8 cellular contexts compared by ENCODE assay signal in the genomic region with DNA sequence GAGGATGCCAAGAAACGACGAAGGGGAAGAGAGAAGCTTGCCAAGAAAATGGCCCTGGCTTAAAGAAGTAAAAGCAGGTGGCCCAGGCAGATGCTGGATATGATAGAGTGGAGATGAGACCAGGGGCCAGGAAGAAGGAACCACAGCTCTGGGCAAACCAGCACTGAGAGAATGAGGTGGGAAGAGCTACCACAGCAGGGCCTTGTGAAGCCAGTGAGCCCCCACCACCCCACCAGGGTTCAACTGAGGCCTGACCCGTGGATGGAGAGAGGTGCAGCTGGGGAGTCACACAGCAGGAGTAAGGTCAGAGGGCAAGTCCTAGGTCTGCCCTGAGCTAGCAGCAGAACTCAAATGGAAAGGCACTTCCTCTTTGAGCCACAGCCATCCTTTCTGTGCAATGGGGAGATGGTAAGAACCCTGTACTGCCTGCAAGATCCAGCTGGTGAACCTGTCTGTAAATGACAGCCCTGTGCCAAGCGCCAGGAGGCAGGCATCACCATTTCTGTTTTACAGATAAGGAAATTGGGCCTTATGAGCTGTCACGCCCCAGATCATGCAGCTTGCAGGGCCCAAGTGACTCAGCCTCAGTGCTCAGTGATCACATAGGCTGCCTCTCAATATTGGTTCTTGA. TPM values are rescaled to one million over a fixed set of nuclear protein-coding genes. Genes with fewer than 3 reads are reported as not detected.
A peak's percentile ranks its signal among the peaks of the same experiment; 100 is the strongest.
DNase-seq lines count a peak whose midpoint lies in the region; ATAC-seq lines count a peak whose summit lies in the region.

No MANE protein-coding gene starts in this region.

- H3K27me3 Mint-ChIP-seq in activated CD4-positive, alpha-beta T cell treated with anti-CD3 and anti-CD28 coated beads, Interleukin-2, amount 10 ng/mL, durations not matched to agents 24 days and 14 days: no peaks in the 10 kb centered on the region

- ATAC-seq in sciatic nerve: no peak

- no peaks in the 10 kb centered on the region for H3K27me3 ChIP-seq in esophagus (ENCODE audit: control insufficient read depth in 1 of 2, insufficient read depth in 2 of 2, low read length in 2 of 2)

- H3K4me1 ChIP-seq in esophagus (ENCODE audit: control insufficient read depth in 2 of 2, insufficient read depth in 2 of 2, low read length in 1 of 2): peaks cover 3 to 19% of the 10 kb centered on the region in 2 donors

- H3K9me3 ChIP-seq in KOPT-K1 (ENCODE audit: insufficient read depth, low read length, poor library complexity, severe bottlenecking): no peaks in the 10 kb centered on the region
- no peaks in the 10 kb centered on the region for H3K9me3 ChIP-seq in esophagus (ENCODE audit: control insufficient read depth in 2 of 2, insufficient read depth in 1 of 2, low read depth in 1 of 2, low read length in 1 of 2)

- H3K9me3 Mint-ChIP-seq in activated CD4-positive, alpha-beta T cell treated with anti-CD3 and anti-CD28 coated beads, Interleukin-2, amount 10 ng/mL, durations not matched to agents 24 days and 14 days: no peaks in the 10 kb centered on the region

- H3K36me3 ChIP-seq in KOPT-K1 (ENCODE audit: insufficient read depth, low read length) (peaks cover under 1% of the 10 kb centered on the region; the same call in 1 of the 2 replicates), esophagus (ENCODE audit: control insufficient read depth in 2 of 2, insufficient read depth in 2 of 2, low read length in 1 of 2) (no peaks in the 10 kb centered on the region)

- H3K4me3 ChIP-seq in esophagus (ENCODE audit: low read depth in 1 of 2, low read length in 2 of 2): no peak overlapping the region

- H3K36me3 Mint-ChIP-seq in activated CD4-positive, alpha-beta T cell treated with anti-CD3 and anti-CD28 coated beads, Interleukin-2, amount 10 ng/mL, durations not matched to agents 24 days and 14 days (ENCODE audit: low read depth): peaks cover 16% of the 10 kb centered on the region

- 41 to 47% methylated on average over 5 of the region's 5 CpGs for whole genome bisulfite sequencing in esophagus, 2 donors

- peaks cover 82% of the 10 kb centered on the region for H3K4me1 Mint-ChIP-seq in activated CD4-positive, alpha-beta T cell treated with anti-CD3 and anti-CD28 coated beads, Interleukin-2, amount 10 ng/mL, durations not matched to agents 24 days and 14 days

- DNase-seq in activated CD4-positive, alpha-beta T cell treated with anti-CD3 and anti-CD28 coated beads, Interleukin-2, amount 10 ng/mL, durations not matched to agents 24 days and 14 days: peak; percentile 85
- DNase-seq in stimulated activated CD8-positive, alpha-beta memory T cell treated with anti-CD3 and anti-CD28 coated beads, Interleukin-4, amount 100 ng/mL, for 48 hours: peak; percentile 80
- DNase-seq in sciatic nerve (ENCODE audit: low spot score): no peak
- DNase-seq in D341Med (ENCODE audit: low spot score): no peak
- no peak for DNase-seq in substantia nigra (lab: John Stamatoyannopoulos, UW)
- no peak for DNase-seq in NCI-H2107 (lab: John Stamatoyannopoulos, UW)

- H3K27ac Mint-ChIP-seq in activated CD4-positive, alpha-beta T cell treated with anti-CD3 and anti-CD28 coated beads, Interleukin-2, amount 10 ng/mL, durations not matched to agents 24 days and 14 days: peak overlapping the region; percentile 98

- H3K4me3 Mint-ChIP-seq in activated CD4-positive, alpha-beta T cell treated with anti-CD3 and anti-CD28 coated beads, Interleukin-2, amount 10 ng/mL, durations not matched to agents 24 days and 14 days: peak overlapping the region; percentile 76

- H3K27ac ChIP-seq in KOPT-K1 (ENCODE audit: low read depth, low read length, poor library complexity, severe bottlenecking) (peak overlapping the region; percentile 99), esophagus (ENCODE audit: low read depth in 2 of 2, low read length in 1 of 2) (peak overlapping the region; percentile 53 to 76), substantia nigra (ENCODE audit: low read depth, low read length, poor library complexity, severe bottlenecking) (no peak overlapping the region)

- intact Hi-C loops in activated CD4-positive, alpha-beta T cell treated with anti-CD3 and anti-CD28 coated beads, Interleukin-2, amount 10 ng/mL, durations not matched to agents 24 days and 14 days (cut with micrococcal nuclease): loop anchor here (1.0 kb wide), 2 partner anchors 12 to 19 kb away; no protein-coding TSS in a partner anchor
- intact Hi-C loops in sciatic nerve (cut with DNase I): no loop called here

RNA-seq across cellular contexts. Expression of a gene that starts 8.5 kb away (rescaled TPM):
- total RNA-seq in activated CD4-positive, alpha-beta T cell treated with anti-CD3 and anti-CD28 coated beads, Interleukin-2, amount 10 ng/mL, durations not matched to agents 24 days and 14 days: 463 and 474 TPM in 2 replicates
- 100 to 1,000 TPM; 170 to 299 TPM for polyA plus RNA-seq in esophagus
- 106 TPM for total RNA-seq in sciatic nerve

RNA-seq across cellular contexts. Expression of a gene that starts 18.0 kb away (rescaled TPM):
- total RNA-seq in activated CD4-positive, alpha-beta T cell treated with anti-CD3 and anti-CD28 coated beads, Interleukin-2, amount 10 ng/mL, durations not matched to agents 24 days and 14 days: 17.1 and 19.0 TPM in 2 replicates
- polyA plus RNA-seq in esophagus: 10 to 100 TPM; 10.1 to 16.0 TPM
- 23.1 TPM for total RNA-seq in sciatic nerve

RNA-seq across cellular contexts. Expression of a gene that starts 29.3 kb away (rescaled TPM):
- total RNA-seq in activated CD4-positive, alpha-beta T cell treated with anti-CD3 and anti-CD28 coated beads, Interleukin-2, amount 10 ng/mL, durations not matched to agents 24 days and 14 days: 295 and 297 TPM in 2 replicates
- polyA plus RNA-seq in esophagus: 10 to 100 TPM; 17.0 to 20.6 TPM
- total RNA-seq in sciatic nerve: 13.2 TPM

RNA-seq across cellular contexts. Expression of a gene that starts 54.4 kb away (rescaled TPM):
- 39.3 and 40.8 TPM in 2 replicates for total RNA-seq in activated CD4-positive, alpha-beta T cell treated with anti-CD3 and anti-CD28 coated beads, Interleukin-2, amount 10 ng/mL, durations not matched to agents 24 days and 14 days
- 1 to 10 TPM; 5.3 to 5.9 TPM for polyA plus RNA-seq in esophagus
- total RNA-seq in sciatic nerve: 17.6 TPM

Comparison
In these comparisons a context has a peak if more than half of its experiments do, and no peak if none do; other contexts are left out.
1. DNase-seq: peak in activated CD4-positive, alpha-beta T cell treated with anti-CD3 and anti-CD28 coated beads, Interleukin-2, amount 10 ng/mL, durations not matched to agents 24 days and 14 days (single experiment) and stimulated activated CD8-positive, alpha-beta memory T cell treated with anti-CD3 and anti-CD28 coated beads, Interleukin-4, amount 100 ng/mL, for 48 hours (single experiment); none in sciatic nerve (single experiment), D341Med (single experiment), substantia nigra (0 of 49) and NCI-H2107 (single experiment).
2. RNA of a gene that starts 29.3 kb away (total RNA-seq): 295 to 297 TPM in activated CD4-positive, alpha-beta T cell treated with anti-CD3 and anti-CD28 coated beads, Interleukin-2, amount 10 ng/mL, durations not matched to agents 24 days and 14 days; 13.2 TPM in sciatic nerve (single experiment); every median in the first group is over 10 times any median in the second.